In the genomic region with DNA sequence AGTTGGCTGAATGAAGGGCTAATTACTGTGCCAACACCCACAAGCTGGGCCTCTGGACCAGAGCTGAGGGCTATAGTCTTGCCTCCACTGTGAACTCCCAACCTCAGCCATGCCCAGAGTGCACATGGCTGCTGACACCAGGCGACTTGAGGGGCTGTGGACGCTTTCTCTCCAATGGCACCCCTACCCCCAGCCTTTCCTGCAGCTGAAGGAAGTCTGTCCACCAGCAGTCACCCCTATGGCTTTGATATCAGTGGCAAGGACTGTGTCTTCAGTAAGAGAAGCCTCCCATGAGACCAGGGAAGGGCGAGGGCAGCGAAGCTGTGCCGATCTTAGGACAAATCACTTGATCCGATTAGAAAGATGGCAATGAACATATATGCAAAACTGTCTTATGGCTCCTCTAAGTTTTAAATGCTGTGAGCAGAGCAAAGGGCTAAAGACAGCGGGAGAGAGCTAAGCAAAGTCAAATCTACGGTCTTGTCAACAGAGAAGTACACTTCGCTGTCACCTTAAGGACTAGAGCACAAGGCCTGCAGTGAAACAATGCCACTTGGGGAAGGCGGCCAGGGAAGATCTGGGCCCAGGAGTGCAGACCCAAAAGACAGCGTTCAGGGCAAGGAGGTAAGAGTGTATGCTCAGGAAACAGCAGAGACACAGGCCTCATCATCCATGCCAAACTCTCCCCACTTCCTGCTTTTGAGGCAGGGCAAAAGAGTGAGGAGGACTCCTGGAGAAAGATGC, we compare ENCODE assay signal across 1 cellular context.
TF ChIP-seq lines count a peak whose summit lies in the region.

No MANE protein-coding gene starts in this region.

TF ChIP-seq in GM12878, 131 proteins besides CTCF, POLR2A, EP300 and RAD21:
- no peak for TF ChIP-seq PAX8 (IDR thresholded peaks at IDR 0.05)
- peak; percentile 45; the same call in 1 of the 2 replicates for TF ChIP-seq SPI1 (IDR thresholded peaks at IDR 0.05; ENCODE audit: borderline replicate concordance, insufficient read depth, low read depth, low read length)
- TF ChIP-seq, protein P1, sequence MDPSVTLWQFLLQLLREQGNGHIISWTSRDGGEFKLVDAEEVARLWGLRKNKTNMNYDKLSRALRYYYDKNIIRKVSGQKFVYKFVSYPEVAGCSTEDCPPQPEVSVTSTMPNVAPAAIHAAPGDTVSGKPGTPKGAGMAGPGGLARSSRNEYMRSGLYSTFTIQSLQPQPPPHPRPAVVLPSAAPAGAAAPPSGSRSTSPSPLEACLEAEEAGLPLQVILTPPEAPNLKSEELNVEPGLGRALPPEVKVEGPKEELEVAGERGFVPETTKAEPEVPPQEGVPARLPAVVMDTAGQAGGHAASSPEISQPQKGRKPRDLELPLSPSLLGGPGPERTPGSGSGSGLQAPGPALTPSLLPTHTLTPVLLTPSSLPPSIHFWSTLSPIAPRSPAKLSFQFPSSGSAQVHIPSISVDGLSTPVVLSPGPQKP (IDR thresholded peaks at IDR 0.05; ENCODE audit: low read depth, low read length): no peak
- TF ChIP-seq ATF7 (IDR thresholded peaks at IDR 0.05; ENCODE audit: low read depth): no peak
- TF ChIP-seq, protein P2, sequence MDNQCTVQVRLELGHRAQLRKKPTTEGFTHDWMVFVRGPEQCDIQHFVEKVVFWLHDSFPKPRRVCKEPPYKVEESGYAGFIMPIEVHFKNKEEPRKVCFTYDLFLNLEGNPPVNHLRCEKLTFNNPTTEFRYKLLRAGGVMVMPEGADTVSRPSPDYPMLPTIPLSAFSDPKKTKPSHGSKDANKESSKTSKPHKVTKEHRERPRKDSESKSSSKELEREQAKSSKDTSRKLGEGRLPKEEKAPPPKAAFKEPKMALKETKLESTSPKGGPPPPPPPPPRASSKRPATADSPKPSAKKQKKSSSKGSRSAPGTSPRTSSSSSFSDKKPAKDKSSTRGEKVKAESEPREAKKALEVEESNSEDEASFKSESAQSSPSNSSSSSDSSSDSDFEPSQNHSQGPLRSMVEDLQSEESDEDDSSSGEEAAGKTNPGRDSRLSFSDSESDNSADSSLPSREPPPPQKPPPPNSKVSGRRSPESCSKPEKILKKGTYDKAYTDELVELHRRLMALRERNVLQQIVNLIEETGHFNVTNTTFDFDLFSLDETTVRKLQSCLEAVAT (IDR thresholded peaks at IDR 0.05): peak; percentile 71
- TF ChIP-seq TBL1XR1 (IDR thresholded peaks at IDR 0.05; ENCODE audit: low read depth, low read length): no peak
- no peak for TF ChIP-seq BCL11A (IDR thresholded peaks at IDR 0.05; ENCODE audit: low read depth, low read length)
- TF ChIP-seq GATAD2B (conservative IDR thresholded peaks at IDR 0.05; ENCODE audit: low read depth): no peak
- TF ChIP-seq YBX1 (IDR thresholded peaks at IDR 0.05): no peak
- no peak for TF ChIP-seq ETV6 (conservative IDR thresholded peaks at IDR 0.05 in 1 of 2, IDR thresholded peaks at IDR 0.05 in 1 of 2; ENCODE audit: borderline replicate concordance in 1 of 2, low read depth in 1 of 2)
- TF ChIP-seq IKZF2 (IDR thresholded peaks at IDR 0.05): no peak
- TF ChIP-seq, protein P3, sequence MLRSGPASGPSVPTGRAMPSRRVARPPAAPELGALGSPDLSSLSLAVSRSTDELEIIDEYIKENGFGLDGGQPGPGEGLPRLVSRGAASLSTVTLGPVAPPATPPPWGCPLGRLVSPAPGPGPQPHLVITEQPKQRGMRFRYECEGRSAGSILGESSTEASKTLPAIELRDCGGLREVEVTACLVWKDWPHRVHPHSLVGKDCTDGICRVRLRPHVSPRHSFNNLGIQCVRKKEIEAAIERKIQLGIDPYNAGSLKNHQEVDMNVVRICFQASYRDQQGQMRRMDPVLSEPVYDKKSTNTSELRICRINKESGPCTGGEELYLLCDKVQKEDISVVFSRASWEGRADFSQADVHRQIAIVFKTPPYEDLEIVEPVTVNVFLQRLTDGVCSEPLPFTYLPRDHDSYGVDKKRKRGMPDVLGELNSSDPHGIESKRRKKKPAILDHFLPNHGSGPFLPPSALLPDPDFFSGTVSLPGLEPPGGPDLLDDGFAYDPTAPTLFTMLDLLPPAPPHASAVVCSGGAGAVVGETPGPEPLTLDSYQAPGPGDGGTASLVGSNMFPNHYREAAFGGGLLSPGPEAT (IDR thresholded peaks at IDR 0.05; ENCODE audit: low read depth): no peak
- TF ChIP-seq MEF2B (IDR thresholded peaks at IDR 0.05; ENCODE audit: partially characterized antibody, poor library complexity, severe bottlenecking): no peak
- no peak for TF ChIP-seq JUNB (IDR thresholded peaks at IDR 0.05)
- no peak for TF ChIP-seq KAT2A (conservative IDR thresholded peaks at IDR 0.05; ENCODE audit: control insufficient read depth, low read depth, low read length)
- TF ChIP-seq, protein P4, sequence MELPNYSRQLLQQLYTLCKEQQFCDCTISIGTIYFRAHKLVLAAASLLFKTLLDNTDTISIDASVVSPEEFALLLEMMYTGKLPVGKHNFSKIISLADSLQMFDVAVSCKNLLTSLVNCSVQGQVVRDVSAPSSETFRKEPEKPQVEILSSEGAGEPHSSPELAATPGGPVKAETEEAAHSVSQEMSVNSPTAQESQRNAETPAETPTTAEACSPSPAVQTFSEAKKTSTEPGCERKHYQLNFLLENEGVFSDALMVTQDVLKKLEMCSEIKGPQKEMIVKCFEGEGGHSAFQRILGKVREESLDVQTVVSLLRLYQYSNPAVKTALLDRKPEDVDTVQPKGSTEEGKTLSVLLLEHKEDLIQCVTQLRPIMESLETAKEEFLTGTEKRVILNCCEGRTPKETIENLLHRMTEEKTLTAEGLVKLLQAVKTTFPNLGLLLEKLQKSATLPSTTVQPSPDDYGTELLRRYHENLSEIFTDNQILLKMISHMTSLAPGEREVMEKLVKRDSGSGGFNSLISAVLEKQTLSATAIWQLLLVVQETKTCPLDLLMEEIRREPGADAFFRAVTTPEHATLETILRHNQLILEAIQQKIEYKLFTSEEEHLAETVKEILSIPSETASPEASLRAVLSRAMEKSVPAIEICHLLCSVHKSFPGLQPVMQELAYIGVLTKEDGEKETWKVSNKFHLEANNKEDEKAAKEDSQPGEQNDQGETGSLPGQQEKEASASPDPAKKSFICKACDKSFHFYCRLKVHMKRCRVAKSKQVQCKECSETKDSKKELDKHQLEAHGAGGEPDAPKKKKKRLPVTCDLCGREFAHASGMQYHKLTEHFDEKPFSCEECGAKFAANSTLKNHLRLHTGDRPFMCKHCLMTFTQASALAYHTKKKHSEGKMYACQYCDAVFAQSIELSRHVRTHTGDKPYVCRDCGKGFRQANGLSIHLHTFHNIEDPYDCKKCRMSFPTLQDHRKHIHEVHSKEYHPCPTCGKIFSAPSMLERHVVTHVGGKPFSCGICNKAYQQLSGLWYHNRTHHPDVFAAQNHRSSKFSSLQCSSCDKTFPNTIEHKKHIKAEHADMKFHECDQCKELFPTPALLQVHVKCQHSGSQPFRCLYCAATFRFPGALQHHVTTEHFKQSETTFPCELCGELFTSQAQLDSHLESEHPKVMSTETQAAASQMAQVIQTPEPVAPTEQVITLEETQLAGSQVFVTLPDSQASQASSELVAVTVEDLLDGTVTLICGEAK (IDR thresholded peaks at IDR 0.05; ENCODE audit: borderline replicate concordance): no peak
- TF ChIP-seq FOXM1 (IDR thresholded peaks at IDR 0.05; ENCODE audit: low read depth, low read length): no peak
